17 cellular contexts compared by ENCODE assay signal in genomic region chr1:189851806-189852367, GRCh38.
DNase-seq lines count a peak whose midpoint lies in the region; ATAC-seq, FAIRE-seq and TF ChIP-seq lines count a peak whose summit lies in the region.
"Had no signal": no experiment of that assay in that cellular context is flagged by ENCODE, and none has a peak within 500 bp of the region (broad histone marks: within the 10 kb centered on the region; RNA-seq: fewer than 3 reads in every experiment).

No MANE protein-coding gene starts in this region.

- H3K4me3 ChIP-seq in Caco-2 (ENCODE audit: low read depth, low read length): no peak overlapping the region
- H3K4me3 ChIP-seq: cardiac muscle cell, SK-N-MC had no signal

- H3K9me3 ChIP-seq in Caco-2: no peaks in the 10 kb centered on the region

- intact Hi-C loops in activated CD4-positive, alpha-beta T cell treated with anti-CD3 and anti-CD28 coated beads for 36 hours (cut with DNase I, micrococcal nuclease): no loop called here
- intact Hi-C loops in Caco-2 (cut with micrococcal nuclease; ENCODE audit: unreplicated experiment) (no loop called here), Right ventricle myocardium superior (cut with DNase I) (no loop called here)

- no peaks in the 10 kb centered on the region for H3K27me3 Mint-ChIP-seq in activated CD4-positive, alpha-beta T cell treated with anti-CD3 and anti-CD28 coated beads for 36 hours
- peaks cover 2% of the 10 kb centered on the region for H3K27me3 Mint-ChIP-seq in Caco-2 (ENCODE audit: insufficient read depth, unreplicated experiment)
- H3K27me3 Mint-ChIP-seq: activated CD4-positive, alpha-beta memory T cell treated with anti-CD3 and anti-CD28 coated beads, Interleukin-2, amount 10 ng/mL, durations not matched to agents 7 days and 5 days; activated naive CD8-positive, alpha-beta T cell treated with anti-CD3 and anti-CD28 coated beads for 36 hours had no signal

- H3K36me3 ChIP-seq in Caco-2 (ENCODE audit: control insufficient read depth, insufficient read depth, low read length): no peaks in the 10 kb centered on the region
- H3K36me3 ChIP-seq: cardiac muscle cell had no signal

- peaks cover 12% of the 10 kb centered on the region for H3K9me3 Mint-ChIP-seq in activated CD4-positive, alpha-beta T cell treated with anti-CD3 and anti-CD28 coated beads for 36 hours (ENCODE audit: low read depth)
- peaks cover 9% of the 10 kb centered on the region for H3K9me3 Mint-ChIP-seq in Caco-2 (ENCODE audit: unreplicated experiment)

- peak; percentile 86 for FAIRE-seq in RCC 7860 (lab: Jason Lieb, UNC)

- DNase-seq in DMS79 (lab: John Stamatoyannopoulos, UW) (peak; percentile 30), HT1080 (ENCODE audit: low read depth) (peak; percentile 2), RCC 7860 (ENCODE audit: low spot score) (peak; percentile 70), kidney tubule cell (ENCODE audit: low spot score) (peak; percentile 70), Caco-2 (no peak), Right ventricle myocardium superior (no peak)
- DNase-seq in activated CD4-positive, alpha-beta T cell treated with anti-CD3 and anti-CD28 coated beads for 36 hours: no peak
- DNase-seq: activated CD4-positive, alpha-beta memory T cell treated with anti-CD3 and anti-CD28 coated beads, Interleukin-2, amount 10 ng/mL, durations not matched to agents 7 days and 5 days; activated naive CD8-positive, alpha-beta T cell treated with anti-CD3 and anti-CD28 coated beads for 36 hours; activated T-cell treated with anti-CD3 and anti-CD28 coated beads, Interleukin-2, amount 50 U/mL, for 72 hours; H7; kidney; occipital lobe; stimulated activated CD4-positive, alpha-beta T cell treated with anti-CD3 and anti-CD28 coated beads, Interleukin-4, amount 100 ng/mL, for 1 hour had no signal

- H3K4me3 Mint-ChIP-seq in activated CD4-positive, alpha-beta T cell treated with anti-CD3 and anti-CD28 coated beads for 36 hours: no peak overlapping the region
- no peak overlapping the region for H3K4me3 Mint-ChIP-seq in Caco-2 (ENCODE audit: unreplicated experiment)
- H3K4me3 Mint-ChIP-seq: activated CD4-positive, alpha-beta memory T cell treated with anti-CD3 and anti-CD28 coated beads, Interleukin-2, amount 10 ng/mL, durations not matched to agents 7 days and 5 days; activated naive CD8-positive, alpha-beta T cell treated with anti-CD3 and anti-CD28 coated beads for 36 hours; activated T-cell treated with anti-CD3 and anti-CD28 coated beads, Interleukin-2, amount 50 U/mL, for 72 hours had no signal

- no peak for ATAC-seq in activated CD4-positive, alpha-beta T cell treated with anti-CD3 and anti-CD28 coated beads for 36 hours
- ATAC-seq in Right ventricle myocardium superior (ENCODE audit: poor library complexity): no peak
- ATAC-seq in HG03442 (IDR thresholded peaks at IDR 0.05; ENCODE audit: unreplicated experiment): no peak
- ATAC-seq: activated T-cell treated with anti-CD3 and anti-CD28 coated beads, Interleukin-2, amount 50 U/mL, for 72 hours had no signal

- no peaks in the 10 kb centered on the region for H3K27me3 ChIP-seq in Caco-2 (replicated peaks; ENCODE audit: control insufficient read depth, insufficient read depth, low read length)
- H3K27me3 ChIP-seq: cardiac muscle cell had no signal

- H3K4me1 ChIP-seq in Caco-2: no peaks in the 10 kb centered on the region

- no peaks in the 10 kb centered on the region for H3K36me3 Mint-ChIP-seq in activated CD4-positive, alpha-beta T cell treated with anti-CD3 and anti-CD28 coated beads for 36 hours (ENCODE audit: low read depth)
- H3K36me3 Mint-ChIP-seq in Caco-2 (ENCODE audit: insufficient read depth, unreplicated experiment): no peaks in the 10 kb centered on the region

- TF ChIP-seq CTCF in Caco-2 (IDR thresholded peaks at IDR 0.05; ENCODE audit: insufficient read depth in 1 of 2, low read depth in 1 of 2, low read length in 1 of 2, severe bottlenecking in 1 of 2, unreplicated experiment in 1 of 2): no peak

- no peaks in the 10 kb centered on the region for H3K4me1 Mint-ChIP-seq in activated CD4-positive, alpha-beta T cell treated with anti-CD3 and anti-CD28 coated beads for 36 hours
- H3K4me1 Mint-ChIP-seq in Caco-2 (ENCODE audit: low read depth, unreplicated experiment): no peaks in the 10 kb centered on the region
- H3K4me1 Mint-ChIP-seq: activated CD4-positive, alpha-beta memory T cell treated with anti-CD3 and anti-CD28 coated beads, Interleukin-2, amount 10 ng/mL, durations not matched to agents 7 days and 5 days; activated naive CD8-positive, alpha-beta T cell treated with anti-CD3 and anti-CD28 coated beads for 36 hours had no signal

- CTCF ChIA-PET in activated CD4-positive, alpha-beta T cell treated with anti-CD3 and anti-CD28 coated beads for 36 hours (lab: Charles Lee): interaction anchor here (0.6 kb wide), 1 partner anchor 312 kb away, joined by 4 read pairs; no protein-coding TSS in a partner anchor
- CTCF ChIA-PET in Caco-2 (lab: Charles Lee): no interaction called here

- POLR2A ChIA-PET in activated CD4-positive, alpha-beta T cell treated with anti-CD3 and anti-CD28 coated beads for 36 hours (lab: Charles Lee): no interaction called here
- POLR2A ChIA-PET in Caco-2 (lab: Charles Lee): no interaction called here

- H3K27ac Mint-ChIP-seq in activated CD4-positive, alpha-beta T cell treated with anti-CD3 and anti-CD28 coated beads for 36 hours: no peak overlapping the region
- H3K27ac Mint-ChIP-seq in Caco-2 (ENCODE audit: unreplicated experiment): no peak overlapping the region
- H3K27ac Mint-ChIP-seq: activated CD4-positive, alpha-beta memory T cell treated with anti-CD3 and anti-CD28 coated beads, Interleukin-2, amount 10 ng/mL, durations not matched to agents 7 days and 5 days; activated naive CD8-positive, alpha-beta T cell treated with anti-CD3 and anti-CD28 coated beads for 36 hours; activated T-cell treated with anti-CD3 and anti-CD28 coated beads, Interleukin-2, amount 50 U/mL, for 72 hours had no signal

- no TSS peak for BruUV-seq in Caco-2 (replicated peaks; lab: Mats Ljungman, UMichigan)

Comparison
In these comparisons a context has a peak if more than half of its experiments do, and no peak if none do; other contexts are left out.
1. DNase-seq: peak in DMS79 (single experiment), HT1080 (single experiment), RCC 7860 (single experiment) and kidney tubule cell (single experiment); none in activated CD4-positive, alpha-beta T cell treated with anti-CD3 and anti-CD28 coated beads for 36 hours (single experiment), Caco-2 (0 of 2) and Right ventricle myocardium superior (single experiment).